13 cellular contexts compared by ENCODE assay signal in the genomic region with DNA sequence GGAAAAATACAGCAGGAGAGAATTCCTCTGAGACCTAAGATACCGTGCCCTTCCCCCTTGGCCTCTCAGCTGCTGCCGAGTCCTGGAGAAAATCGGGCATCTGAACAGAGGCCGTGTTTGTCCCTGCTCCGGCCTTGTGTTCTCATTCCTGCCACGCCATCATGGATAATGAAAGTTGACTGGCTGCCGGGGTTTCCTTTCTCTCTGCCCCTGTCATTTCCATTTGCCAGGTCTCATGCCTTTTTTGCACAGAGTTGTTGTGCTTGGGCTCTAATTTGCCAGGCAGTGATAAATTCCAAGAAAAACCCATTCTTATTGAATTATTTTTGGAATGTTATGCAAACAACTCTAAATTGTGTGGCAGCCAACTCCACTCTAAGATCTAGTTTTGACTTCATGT.
DNase-seq lines count a peak whose midpoint lies in the region; TF ChIP-seq lines count a peak whose summit lies in the region.
"Had no signal": no experiment of that assay in that cellular context is flagged by ENCODE, and none has a peak within 500 bp of the region (broad histone marks: within the 10 kb centered on the region; RNA-seq: fewer than 3 reads in every experiment).

No MANE protein-coding gene starts in this region.

- peaks cover 0 to 4% of the 10 kb centered on the region in 2 donors for H3K4me1 ChIP-seq in breast epithelium
- H3K4me1 ChIP-seq in mammary epithelial cell (ENCODE audit: insufficient read depth, low read length), result peaks cover 11% of the 10 kb centered on the region
- H3K4me1 ChIP-seq in uterus, result peaks cover 7 to 21% of the 10 kb centered on the region in 2 donors

- in situ Hi-C loops in mammary epithelial cell (cut with MboI; ENCODE audit: low sequenced_read_pairs in 2 of 2), result no loop called here

- peak overlapping the region; percentile 65 to 66 for H3K27ac ChIP-seq in breast epithelium
- no peak overlapping the region for H3K27ac ChIP-seq in mammary epithelial cell (ENCODE audit: insufficient read depth, low read depth, low read length)
- peak overlapping the region; percentile 57 to 76 for H3K27ac ChIP-seq in uterus
- H3K27ac ChIP-seq: 22Rv1 had no signal

- no peaks in the 10 kb centered on the region for H3K79me2 ChIP-seq in mammary epithelial cell (ENCODE audit: insufficient read depth, low read length)

- no peak overlapping the region for H3K4me3 Mint-ChIP-seq in osteocyte (ENCODE audit: unreplicated experiment)
- H3K4me3 Mint-ChIP-seq: activated T-cell treated with anti-CD3 and anti-CD28 coated beads, Interleukin-2, amount 50 U/mL, for 4 hours had no signal

- intact Hi-C loops in breast epithelium (cut with DNase I; ENCODE audit: low total_unique reads), result loop anchor here (1.0 kb wide), 1 partner anchor 19 kb away; no protein-coding TSS in a partner anchor
- intact Hi-C loops in mammary epithelial cell (cut with micrococcal nuclease), result no loop called here
- intact Hi-C loops in uterus (cut with DNase I; ENCODE audit: low total_unique reads), result no loop called here

- H3K36me3 Mint-ChIP-seq in osteocyte (ENCODE audit: unreplicated experiment), result no peaks in the 10 kb centered on the region

- BruUV-seq in mammary epithelial cell (replicated peaks; lab: Mats Ljungman, UMichigan), result no TSS peak

- no peaks in the 10 kb centered on the region for H3K9me3 Mint-ChIP-seq in osteocyte (ENCODE audit: unreplicated experiment)
- H3K9me3 Mint-ChIP-seq: activated T-cell treated with anti-CD3 and anti-CD28 coated beads, Interleukin-2, amount 50 U/mL, for 4 hours had no signal

- no peaks in the 10 kb centered on the region for H3K36me3 ChIP-seq in breast epithelium
- no peaks in the 10 kb centered on the region for H3K36me3 ChIP-seq in mammary epithelial cell (ENCODE audit: insufficient read depth, low read length)
- H3K36me3 ChIP-seq in uterus, result no peaks in the 10 kb centered on the region

- whole genome bisulfite sequencing in mammary epithelial cell (ENCODE audit: low coverage, missing lambda C conversion rate), result 36% methylated on average over 7 of the region's 7 CpGs

- no peak overlapping the region for H3K9ac ChIP-seq in mammary epithelial cell (ENCODE audit: insufficient read depth, low read length)

- dilution Hi-C loops in mammary epithelial cell (cut with HindIII; ENCODE audit: low sequenced_read_pairs), result no loop called here

- H2AFZ ChIP-seq in mammary epithelial cell (ENCODE audit: low read depth, low read length), result no peak overlapping the region

- TF ChIP-seq POLR2A in breast epithelium (IDR thresholded peaks at IDR 0.05) (no peak), uterus (IDR thresholded peaks at IDR 0.05) (no peak)

- H3K4me2 ChIP-seq in mammary epithelial cell (ENCODE audit: insufficient read depth, low read depth, low read length), result no peak overlapping the region

- H3K27me3 ChIP-seq in breast epithelium (no peaks in the 10 kb centered on the region), mammary epithelial cell (ENCODE audit: insufficient read depth, low read length) (no peaks in the 10 kb centered on the region), uterus (no peaks in the 10 kb centered on the region)

- no peaks in the 10 kb centered on the region for H3K27me3 Mint-ChIP-seq in osteocyte (ENCODE audit: unreplicated experiment)

- H3K9me3 ChIP-seq in breast epithelium (no peaks in the 10 kb centered on the region), mammary epithelial cell (replicated peaks; ENCODE audit: insufficient read depth, low read length) (no peaks in the 10 kb centered on the region), uterus (no peaks in the 10 kb centered on the region)
- H3K9me3 ChIP-seq: Caco-2 had no signal

- H3K4me3 ChIP-seq in breast epithelium, result peak overlapping the region in 1 of 3 donors; percentile 13
- no peak overlapping the region for H3K4me3 ChIP-seq in mammary epithelial cell (replicated peaks in 1 of 3; ENCODE audit: insufficient read depth in 1 of 3, low read depth in 2 of 3, low read length in 3 of 3)
- H3K4me3 ChIP-seq in fibroblast of the aortic adventitia (ENCODE audit: low read depth, low read length), result no peak overlapping the region
- no peak overlapping the region for H3K4me3 ChIP-seq in uterus

- CTCF ChIA-PET in mammary epithelial cell (lab: Charles Lee; ENCODE audit: low non-redundant PET), result no interaction called here

- peak overlapping the region; percentile 80 for H3K27ac Mint-ChIP-seq in osteocyte (ENCODE audit: unreplicated experiment)

- TF ChIP-seq CTCF in breast epithelium (IDR thresholded peaks at IDR 0.05), result no peak
- no peak for TF ChIP-seq CTCF in mammary epithelial cell (conservative IDR thresholded peaks at IDR 0.05 in 1 of 2, IDR thresholded peaks at IDR 0.05 in 1 of 2; ENCODE audit: extremely low read depth in 1 of 2, insufficient read depth in 1 of 2, low read depth in 1 of 2, low read length in 2 of 2)
- no peak for TF ChIP-seq CTCF in fibroblast of the aortic adventitia (IDR thresholded peaks at IDR 0.05; ENCODE audit: insufficient read depth, low read length)
- no peak for TF ChIP-seq CTCF in osteocyte (IDR thresholded peaks at IDR 0.05)
- no peak for TF ChIP-seq CTCF in uterus (IDR thresholded peaks at IDR 0.05)
- TF ChIP-seq CTCF in GM20000 (IDR thresholded peaks at IDR 0.05; ENCODE audit: extremely low read depth, missing control alignments), result no peak

- DNase-seq in breast epithelium (ENCODE audit: low spot score in 2 of 2) (peak in 1 of 2 donors; percentile 48), mammary epithelial cell (no peak), fibroblast of the aortic adventitia (ENCODE audit: low read depth) (peak; percentile 73), osteocyte (ENCODE audit: extremely low spot score, unreplicated experiment) (no peak), uterus (no peak), GM20000 (ENCODE audit: low spot score) (no peak), NCI-H187 (lab: John Stamatoyannopoulos, UW) (no peak)
- no peak for DNase-seq in activated effector memory CD4-positive, alpha-beta T cell treated with Interleukin-2 at 50 U/mL for 16 hours
- DNase-seq: activated T-cell treated with anti-CD3 and anti-CD28 coated beads, Interleukin-2, amount 50 U/mL, for 4 hours; Caco-2; Kasumi-1; NCI-H2081 treated with DMSO at 0.1 percent for 48 hours had no signal

- H4K20me1 ChIP-seq in mammary epithelial cell (ENCODE audit: insufficient read depth, low read length), result no peaks in the 10 kb centered on the region

- H3K4me1 Mint-ChIP-seq in osteocyte (ENCODE audit: unreplicated experiment), result peaks cover 71% of the 10 kb centered on the region
